Comparison of ENCODE assay signal across 8 cellular contexts in the genomic region with DNA sequence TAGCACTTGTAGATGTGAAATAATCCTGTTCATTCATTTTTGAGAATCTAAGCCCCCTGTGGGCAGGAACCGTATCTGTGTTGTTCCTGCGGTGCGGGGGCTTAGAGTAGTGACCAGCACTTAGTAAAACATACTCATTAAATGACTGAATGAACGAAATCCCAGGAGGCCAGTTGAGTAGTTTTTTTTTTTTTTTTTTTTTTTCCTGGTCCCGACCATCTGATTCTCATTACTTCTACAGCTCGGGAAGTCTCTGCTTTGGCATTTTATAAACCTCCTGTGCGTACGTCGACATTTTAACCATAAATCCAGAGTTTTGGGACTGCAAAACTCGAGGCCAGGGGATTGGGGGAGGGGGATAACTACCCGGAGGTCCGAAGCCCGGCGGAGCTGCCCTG. TPM values are rescaled to one million over a fixed set of nuclear protein-coding genes. Genes with fewer than 3 reads are reported as not detected.
A peak's percentile ranks its signal among the peaks of the same experiment; 100 is the strongest.
DNase-seq lines count a peak whose midpoint lies in the region; ATAC-seq and TF ChIP-seq lines count a peak whose summit lies in the region.

No MANE protein-coding gene starts in this region.

- peaks cover 24 to 27% of the 10 kb centered on the region in 2 donors for H3K4me1 ChIP-seq in duodenal mucosa (ENCODE audit: control insufficient read depth in 1 of 2, insufficient read depth in 2 of 2, low read length in 2 of 2)

- peaks cover 0 to 2% (median 0%) of the 10 kb centered on the region in 5 donors for H3K27me3 Mint-ChIP-seq in naive thymus-derived CD8-positive, alpha-beta T cell

- H3K36me3 ChIP-seq in duodenal mucosa (ENCODE audit: control insufficient read depth in 1 of 2, insufficient read depth in 2 of 2, low read length in 2 of 2), result no peaks in the 10 kb centered on the region

- H3K9ac ChIP-seq in duodenal mucosa (ENCODE audit: low read depth in 1 of 2, low read length in 2 of 2), result peak overlapping the region in 1 of 2 donors; percentile 64

- H3K36me3 Mint-ChIP-seq in naive thymus-derived CD8-positive, alpha-beta T cell, result no peaks in the 10 kb centered on the region

- peak overlapping the region; percentile 50 to 89 (median 79) for H3K27ac Mint-ChIP-seq in naive thymus-derived CD8-positive, alpha-beta T cell

- no peak for ATAC-seq in naive thymus-derived CD8-positive, alpha-beta T cell

- no peak for TF ChIP-seq POLR2A in NB4 (IDR thresholded peaks at IDR 0.05; ENCODE audit: extremely low read depth, insufficient read length)

- H3K4me1 Mint-ChIP-seq in naive thymus-derived CD8-positive, alpha-beta T cell, result peaks cover 15 to 51% (median 47%) of the 10 kb centered on the region in 4 donors

- peaks cover 0 to 4% of the 10 kb centered on the region in 2 donors for H3K27me3 ChIP-seq in duodenal mucosa (ENCODE audit: control insufficient read depth in 1 of 2, insufficient read depth in 2 of 2, low read length in 2 of 2)

- peak; percentile 72 for DNase-seq in AG20443 (ENCODE audit: low spot score)
- no peak for DNase-seq in NB4 (ENCODE audit: low read depth)
- DNase-seq in naive thymus-derived CD8-positive, alpha-beta T cell, result no peak
- DNase-seq in NCI-H1092 treated with DMSO at 0.1 percent for 48 hours (lab: John Stamatoyannopoulos, UW), result no peak
- no peak for DNase-seq in NK-92 (lab: John Stamatoyannopoulos, UW; ENCODE audit: unreplicated experiment)
- DNase-seq in stimulated activated CD4-positive, alpha-beta T cell treated with anti-CD3 and anti-CD28 coated beads, Interleukin-4, amount 100 ng/mL, for 4 hours, result no peak
- DNase-seq in NCI-H2107 treated with DMSO at 0.1 percent for 48 hours (lab: John Stamatoyannopoulos, UW; ENCODE audit: unreplicated experiment), result no peak

- H3K4me3 ChIP-seq in NB4 (ENCODE audit: low read depth, low read length) (peak overlapping the region; percentile 26), duodenal mucosa (ENCODE audit: low read depth in 1 of 2, low read length in 2 of 2) (peak overlapping the region; percentile 53 to 67)

- no peaks in the 10 kb centered on the region for H3K9me3 ChIP-seq in duodenal mucosa (ENCODE audit: control insufficient read depth in 1 of 2, low read length in 2 of 2)

- H3K4me3 Mint-ChIP-seq in naive thymus-derived CD8-positive, alpha-beta T cell, result peak overlapping the region; percentile 49 to 89 (median 86)

- POLR2A ChIA-PET in naive thymus-derived CD8-positive, alpha-beta T cell (lab: Charles Lee), result interaction anchor here (0.6 to 3.3 kb wide), 5 partner anchors 11 to 34 kb away, joined by 3 to 19 read pairs (median 5); partner anchors contain the start of gene SPRY4

- no peak for TF ChIP-seq CTCF in NB4 (IDR thresholded peaks at IDR 0.05; ENCODE audit: low read depth, low read length)

- H3K9me3 Mint-ChIP-seq in naive thymus-derived CD8-positive, alpha-beta T cell, result no peaks in the 10 kb centered on the region

- peak overlapping the region; percentile 74 for H3K27ac ChIP-seq in duodenal mucosa (ENCODE audit: low read depth, low read length)

RNA-seq across cellular contexts. Expression of gene SPRY4, which starts 31.5 kb away (rescaled TPM):
- total RNA-seq in naive thymus-derived CD8-positive, alpha-beta T cell, result not detected
- not detected for polyA plus RNA-seq in naive thymus-derived CD8-positive, alpha-beta T cell
